In genomic region chr1:1910033-1910465, GRCh38 we compare ENCODE assay signal across 9 cellular contexts. TPM values are rescaled to one million over a fixed set of nuclear protein-coding genes. Genes with fewer than 3 reads are reported as not detected.
A peak's percentile ranks its signal among the peaks of the same experiment; 100 is the strongest.
DNase-seq lines count a peak whose midpoint lies in the region; ATAC-seq lines count a peak whose summit lies in the region.
"Had no signal": no experiment of that assay in that cellular context is flagged by ENCODE, and none has a peak within 500 bp of the region (broad histone marks: within the 10 kb centered on the region; RNA-seq: fewer than 3 reads in every experiment).

No MANE protein-coding gene starts in this region.

- H3K4me3 Mint-ChIP-seq in T-helper 2 cell treated with Interferon-gamma antibody and Interleukin-4, amounts not matched to agents 5 μg/mL and 100 μg/mL, for 36 hours = peak overlapping the region; percentile 74
- peak overlapping the region; percentile 68 for H3K4me3 Mint-ChIP-seq in activated T-helper 2 cell treated with anti-CD3 and anti-CD28 coated beads, Interferon-gamma antibody, Interleukin-2, Interleukin-4, amounts not matched to agents 10 μg/mL and 5 μg/mL and 100 μg/mL, durations not matched to agents 14 hours and 24 hours and 36 hours (ENCODE audit: low read depth)
- H3K4me3 Mint-ChIP-seq in stimulated activated naive CD8-positive, alpha-beta T cell treated with anti-CD3 and anti-CD28 coated beads, Interleukin-15, amount 100 ng/mL, for 72 hours = peak overlapping the region; percentile 91 to 92

- no peaks in the 10 kb centered on the region for H3K27me3 ChIP-seq in iPS-18a (ENCODE audit: control insufficient read depth, insufficient read depth, low read length)

- DNase-seq in T-helper 2 cell treated with Interferon-gamma antibody and Interleukin-4, amounts not matched to agents 5 μg/mL and 100 μg/mL, for 36 hours (ENCODE audit: low spot score) = no peak
- DNase-seq in T-helper 2 cell = no peak
- DNase-seq in activated T-helper 2 cell treated with anti-CD3 and anti-CD28 coated beads, Interferon-gamma antibody, Interleukin-2, Interleukin-4, amounts not matched to agents 10 μg/mL and 5 μg/mL and 100 μg/mL, durations not matched to agents 14 hours and 24 hours and 36 hours (ENCODE audit: low spot score) = no peak
- no peak for DNase-seq in stimulated activated naive CD8-positive, alpha-beta T cell treated with anti-CD3 and anti-CD28 coated beads, Interleukin-15, amount 100 ng/mL, for 72 hours
- no peak for DNase-seq in activated effector memory CD4-positive, alpha-beta T cell treated with Interleukin-2 at 50 U/mL for 16 hours
- DNase-seq: NCI-H526 treated with DMSO at 0.1 percent for 48 hours had no signal

- no peak for ATAC-seq in stimulated activated naive CD8-positive, alpha-beta T cell treated with anti-CD3 and anti-CD28 coated beads, Interleukin-15, amount 100 ng/mL, for 72 hours
- ATAC-seq in HG02981 (IDR thresholded peaks at IDR 0.05; ENCODE audit: unreplicated experiment) = no peak
- no peak for ATAC-seq in GM21717 (IDR thresholded peaks at IDR 0.05; ENCODE audit: unreplicated experiment)

- H3K27ac Mint-ChIP-seq in T-helper 2 cell treated with Interferon-gamma antibody and Interleukin-4, amounts not matched to agents 5 μg/mL and 100 μg/mL, for 36 hours = peak overlapping the region; percentile 80
- H3K27ac Mint-ChIP-seq in activated T-helper 2 cell treated with anti-CD3 and anti-CD28 coated beads, Interferon-gamma antibody, Interleukin-2, Interleukin-4, amounts not matched to agents 10 μg/mL and 5 μg/mL and 100 μg/mL, durations not matched to agents 14 hours and 24 hours and 36 hours = peak overlapping the region; percentile 36
- H3K27ac Mint-ChIP-seq in stimulated activated naive CD8-positive, alpha-beta T cell treated with anti-CD3 and anti-CD28 coated beads, Interleukin-15, amount 100 ng/mL, for 72 hours = peak overlapping the region; percentile 81 to 88

- H3K27me3 Mint-ChIP-seq in T-helper 2 cell treated with Interferon-gamma antibody and Interleukin-4, amounts not matched to agents 5 μg/mL and 100 μg/mL, for 36 hours (ENCODE audit: low read depth) = peaks cover under 1% of the 10 kb centered on the region
- no peaks in the 10 kb centered on the region for H3K27me3 Mint-ChIP-seq in activated T-helper 2 cell treated with anti-CD3 and anti-CD28 coated beads, Interferon-gamma antibody, Interleukin-2, Interleukin-4, amounts not matched to agents 10 μg/mL and 5 μg/mL and 100 μg/mL, durations not matched to agents 14 hours and 24 hours and 36 hours (ENCODE audit: low read depth)
- no peaks in the 10 kb centered on the region for H3K27me3 Mint-ChIP-seq in stimulated activated naive CD8-positive, alpha-beta T cell treated with anti-CD3 and anti-CD28 coated beads, Interleukin-15, amount 100 ng/mL, for 72 hours

- H3K4me3 ChIP-seq in iPS-18a (ENCODE audit: low read length) = peak overlapping the region; percentile 52

- H3K9ac ChIP-seq in iPS-18a (ENCODE audit: low read length) = peak overlapping the region; percentile 56

- no peaks in the 10 kb centered on the region for H3K9me3 Mint-ChIP-seq in T-helper 2 cell treated with Interferon-gamma antibody and Interleukin-4, amounts not matched to agents 5 μg/mL and 100 μg/mL, for 36 hours
- no peaks in the 10 kb centered on the region for H3K9me3 Mint-ChIP-seq in activated T-helper 2 cell treated with anti-CD3 and anti-CD28 coated beads, Interferon-gamma antibody, Interleukin-2, Interleukin-4, amounts not matched to agents 10 μg/mL and 5 μg/mL and 100 μg/mL, durations not matched to agents 14 hours and 24 hours and 36 hours
- H3K9me3 Mint-ChIP-seq in stimulated activated naive CD8-positive, alpha-beta T cell treated with anti-CD3 and anti-CD28 coated beads, Interleukin-15, amount 100 ng/mL, for 72 hours = no peaks in the 10 kb centered on the region

- H3K4me1 ChIP-seq in iPS-18a (ENCODE audit: control insufficient read depth, low read depth, low read length) = peaks cover 4% of the 10 kb centered on the region

- no peaks in the 10 kb centered on the region for H3K36me3 Mint-ChIP-seq in T-helper 2 cell treated with Interferon-gamma antibody and Interleukin-4, amounts not matched to agents 5 μg/mL and 100 μg/mL, for 36 hours (ENCODE audit: low read depth)
- no peaks in the 10 kb centered on the region for H3K36me3 Mint-ChIP-seq in activated T-helper 2 cell treated with anti-CD3 and anti-CD28 coated beads, Interferon-gamma antibody, Interleukin-2, Interleukin-4, amounts not matched to agents 10 μg/mL and 5 μg/mL and 100 μg/mL, durations not matched to agents 14 hours and 24 hours and 36 hours (ENCODE audit: low read depth)

- H3K36me3 ChIP-seq in iPS-18a (ENCODE audit: control insufficient read depth, low read depth, low read length) = no peaks in the 10 kb centered on the region

- intact Hi-C loops in activated T-helper 2 cell treated with anti-CD3 and anti-CD28 coated beads, Interferon-gamma antibody, Interleukin-2, Interleukin-4, amounts not matched to agents 10 μg/mL and 5 μg/mL and 100 μg/mL, durations not matched to agents 14 hours and 24 hours and 36 hours (cut with micrococcal nuclease) = loop anchor here (10.0 kb wide), 1 partner anchor 225 kb away; no protein-coding TSS in a partner anchor

- H3K9me3 ChIP-seq in iPS-18a (ENCODE audit: control insufficient read depth, low read depth, low read length) = no peaks in the 10 kb centered on the region

- H3K27ac ChIP-seq in iPS-18a (ENCODE audit: low read length) = no peak overlapping the region

- H3K4me1 Mint-ChIP-seq in T-helper 2 cell treated with Interferon-gamma antibody and Interleukin-4, amounts not matched to agents 5 μg/mL and 100 μg/mL, for 36 hours (ENCODE audit: low read depth) = peaks cover 10% of the 10 kb centered on the region
- peaks cover 7% of the 10 kb centered on the region for H3K4me1 Mint-ChIP-seq in activated T-helper 2 cell treated with anti-CD3 and anti-CD28 coated beads, Interferon-gamma antibody, Interleukin-2, Interleukin-4, amounts not matched to agents 10 μg/mL and 5 μg/mL and 100 μg/mL, durations not matched to agents 14 hours and 24 hours and 36 hours (ENCODE audit: low read depth)
- H3K4me1 Mint-ChIP-seq in stimulated activated naive CD8-positive, alpha-beta T cell treated with anti-CD3 and anti-CD28 coated beads, Interleukin-15, amount 100 ng/mL, for 72 hours = peaks cover 36% of the 10 kb centered on the region

RNA-seq across cellular contexts. Expression of gene CALML6, which starts 5.0 kb away (rescaled TPM):
- total RNA-seq in activated T-helper 2 cell treated with anti-CD3 and anti-CD28 coated beads, Interferon-gamma antibody, Interleukin-2, Interleukin-4, amounts not matched to agents 10 μg/mL and 5 μg/mL and 100 μg/mL, durations not matched to agents 14 hours and 24 hours and 36 hours = 0.18 and 0.32 TPM in 2 replicates

RNA-seq across cellular contexts. Expression of gene TMEM52, which starts 9.0 kb away (rescaled TPM):
- total RNA-seq in activated T-helper 2 cell treated with anti-CD3 and anti-CD28 coated beads, Interferon-gamma antibody, Interleukin-2, Interleukin-4, amounts not matched to agents 10 μg/mL and 5 μg/mL and 100 μg/mL, durations not matched to agents 14 hours and 24 hours and 36 hours = 0.94 and 1.2 TPM in 2 replicates

RNA-seq across cellular contexts. Expression of gene GNB1, which starts 19.2 kb away (rescaled TPM):
- total RNA-seq in activated T-helper 2 cell treated with anti-CD3 and anti-CD28 coated beads, Interferon-gamma antibody, Interleukin-2, Interleukin-4, amounts not matched to agents 10 μg/mL and 5 μg/mL and 100 μg/mL, durations not matched to agents 14 hours and 24 hours and 36 hours = 452 and 471 TPM in 2 replicates
